ENCODE assay signal across 1 cellular context in genomic region chr1:205451202-205451601, GRCh38.
TF ChIP-seq lines count a peak whose summit lies in the region.

No MANE protein-coding gene starts in this region.

TF ChIP-seq in K562, 482 proteins besides CTCF, POLR2A, EP300 and RAD21:
- TF ChIP-seq MXD1 (CRISPR knock-in tag; IDR thresholded peaks at IDR 0.05; ENCODE audit: borderline replicate concordance, poor library complexity, severe bottlenecking), result no peak
- no peak for TF ChIP-seq IRF9 (tag; IDR thresholded peaks at IDR 0.05)
- TF ChIP-seq BRD4 (IDR thresholded peaks at IDR 0.05), result no peak
